1 cellular context compared by ENCODE assay signal in the genomic region with DNA sequence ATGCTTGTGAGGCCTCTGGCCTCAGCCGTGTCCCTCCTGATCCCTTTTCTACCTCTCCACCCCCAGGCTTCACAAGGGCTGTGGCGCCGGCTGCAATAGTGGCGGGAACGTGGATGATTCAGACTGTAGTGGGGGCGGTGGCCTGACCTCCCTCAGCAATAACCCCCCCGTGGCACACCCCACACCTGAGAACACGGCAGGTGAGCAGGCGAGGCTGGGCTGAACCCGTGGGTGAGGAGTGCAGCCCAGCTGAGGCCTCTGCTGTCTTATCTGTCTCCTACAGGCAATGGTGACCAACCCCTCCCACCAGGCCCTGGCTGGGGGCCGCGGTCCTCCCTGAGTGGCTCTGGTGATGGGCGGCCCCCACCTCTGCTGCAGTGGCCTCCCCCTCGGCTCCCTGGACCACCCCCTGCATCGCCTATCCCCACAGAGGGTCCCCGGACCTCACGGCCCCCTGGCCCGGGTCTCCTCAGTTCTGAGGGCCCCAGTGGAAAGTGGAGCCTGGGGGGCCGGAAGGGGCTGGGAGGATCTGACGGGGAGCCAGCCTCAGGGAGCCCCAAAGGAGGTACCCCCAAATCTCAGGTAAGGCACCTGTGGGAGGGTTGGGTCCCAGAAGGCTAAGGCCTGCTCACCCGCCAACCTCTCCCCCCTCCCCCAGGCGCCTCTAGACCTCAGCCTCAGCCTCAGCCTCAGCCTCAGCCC.
TF ChIP-seq lines count a peak whose summit lies in the region.

No MANE protein-coding gene starts in this region.

TF ChIP-seq in K562, 482 proteins besides CTCF, POLR2A, EP300 and RAD21 (continued from another document and continues in another):
- TF ChIP-seq SMARCA5 (IDR thresholded peaks at IDR 0.05) (no peak), ZNF76 (CRISPR knock-in tag; IDR thresholded peaks at IDR 0.05; ENCODE audit: borderline replicate concordance) (no peak), SP2 (IDR thresholded peaks at IDR 0.05; ENCODE audit: extremely low read depth, low read depth, low read length, poor library complexity, severe bottlenecking) (no peak), KLF13 (tag; IDR thresholded peaks at IDR 0.05; ENCODE audit: borderline replicate concordance, low read depth) (no peak), ZNF644 (tag; IDR thresholded peaks at IDR 0.05; ENCODE audit: low read depth) (no peak), TSHZ1 (CRISPR knock-in tag; IDR thresholded peaks at IDR 0.05) (no peak), CAMTA2 (CRISPR knock-in tag; conservative IDR thresholded peaks at IDR 0.05) (no peak), TCF7L2 (IDR thresholded peaks at IDR 0.05; ENCODE audit: low read depth, low read length) (no peak), LEF1 (IDR thresholded peaks at IDR 0.05) (peak; percentile 31; the same call in 1 of the 2 replicates), ZNF41 (CRISPR knock-in tag; conservative IDR thresholded peaks at IDR 0.05) (no peak), MECOM (CRISPR knock-in tag; IDR thresholded peaks at IDR 0.05) (no peak), ZNF77 (CRISPR knock-in tag; IDR thresholded peaks at IDR 0.05) (no peak), TCFL5 (CRISPR knock-in tag; conservative IDR thresholded peaks at IDR 0.05) (no peak), CC2D1A (IDR thresholded peaks at IDR 0.05) (no peak), RFX5 (IDR thresholded peaks at IDR 0.05; ENCODE audit: low read depth, low read length) (no peak), ZNF316 (IDR thresholded peaks at IDR 0.05) (no peak), ZC3H4 (CRISPR knock-in tag; IDR thresholded peaks at IDR 0.05; ENCODE audit: borderline replicate concordance) (no peak), NR2C1 (IDR thresholded peaks at IDR 0.05) (peak; percentile 23; the same call in 1 of the 2 replicates), NR2C1 (tag; IDR thresholded peaks at IDR 0.05) (no peak), SMAD4 (CRISPR knock-in tag; conservative IDR thresholded peaks at IDR 0.05) (peak; percentile 79), STAG1 (CRISPR knock-in tag; IDR thresholded peaks at IDR 0.05; ENCODE audit: borderline replicate concordance) (no peak), ZNF740 (CRISPR knock-in tag; IDR thresholded peaks at IDR 0.05) (no peak), ZNF740 (tag; IDR thresholded peaks at IDR 0.05) (no peak), POLR3G (IDR thresholded peaks at IDR 0.05; ENCODE audit: extremely low read depth, insufficient read length, insufficient replicate concordance) (no peak), DMBX1 (CRISPR knock-in tag; IDR thresholded peaks at IDR 0.05; ENCODE audit: borderline replicate concordance) (0 out of 2 replicates have a peak, but pooled peaks have one; percentile 19), ZNF707 (CRISPR knock-in tag; conservative IDR thresholded peaks at IDR 0.05) (no peak), ZNF253 (CRISPR knock-in tag; conservative IDR thresholded peaks at IDR 0.05) (no peak), PHB (CRISPR knock-in tag; IDR thresholded peaks at IDR 0.05) (no peak), ZBTB33 (CRISPR knock-in tag; IDR thresholded peaks at IDR 0.05) (peak; percentile 92), PCBP2 (IDR thresholded peaks at IDR 0.05; ENCODE audit: low read depth, low read length, poor library complexity, severe bottlenecking) (no peak), CXXC5 (CRISPR knock-in tag; IDR thresholded peaks at IDR 0.05) (peak; percentile 57), SIN3A (IDR thresholded peaks at IDR 0.05; ENCODE audit: borderline replicate concordance in 2 of 2, control insufficient read depth in 1 of 2, low read depth in 2 of 2, low read length in 2 of 2) (peak in 1 of 2 experiments; percentile 73; a peak in 1 of 4 replicates), SMARCC2 (IDR thresholded peaks at IDR 0.05; ENCODE audit: low read depth) (peak; percentile 49; the same call in 1 of the 2 replicates), SAP30 (IDR thresholded peaks at IDR 0.05; ENCODE audit: borderline replicate concordance, insufficient read depth, low read depth, low read length, poor library complexity, severe bottlenecking) (peak; percentile 20), ARNT (IDR thresholded peaks at IDR 0.05) (0 out of 4 replicates have a peak, but pooled peaks of 1 of the 2 experiments have one; percentile 24), ZNF408 (CRISPR knock-in tag; IDR thresholded peaks at IDR 0.05; ENCODE audit: low read depth) (no peak), ZNF232 (CRISPR knock-in tag; IDR thresholded peaks at IDR 0.05) (no peak), EZH2 (IDR thresholded peaks at IDR 0.05; ENCODE audit: borderline replicate concordance, low read depth, low read length) (no peak), NFIX (CRISPR knock-in tag; IDR thresholded peaks at IDR 0.05; ENCODE audit: low read depth) (no peak), PHTF2 (CRISPR knock-in tag; IDR thresholded peaks at IDR 0.05) (no peak)
- TF ChIP-seq, protein P1, sequence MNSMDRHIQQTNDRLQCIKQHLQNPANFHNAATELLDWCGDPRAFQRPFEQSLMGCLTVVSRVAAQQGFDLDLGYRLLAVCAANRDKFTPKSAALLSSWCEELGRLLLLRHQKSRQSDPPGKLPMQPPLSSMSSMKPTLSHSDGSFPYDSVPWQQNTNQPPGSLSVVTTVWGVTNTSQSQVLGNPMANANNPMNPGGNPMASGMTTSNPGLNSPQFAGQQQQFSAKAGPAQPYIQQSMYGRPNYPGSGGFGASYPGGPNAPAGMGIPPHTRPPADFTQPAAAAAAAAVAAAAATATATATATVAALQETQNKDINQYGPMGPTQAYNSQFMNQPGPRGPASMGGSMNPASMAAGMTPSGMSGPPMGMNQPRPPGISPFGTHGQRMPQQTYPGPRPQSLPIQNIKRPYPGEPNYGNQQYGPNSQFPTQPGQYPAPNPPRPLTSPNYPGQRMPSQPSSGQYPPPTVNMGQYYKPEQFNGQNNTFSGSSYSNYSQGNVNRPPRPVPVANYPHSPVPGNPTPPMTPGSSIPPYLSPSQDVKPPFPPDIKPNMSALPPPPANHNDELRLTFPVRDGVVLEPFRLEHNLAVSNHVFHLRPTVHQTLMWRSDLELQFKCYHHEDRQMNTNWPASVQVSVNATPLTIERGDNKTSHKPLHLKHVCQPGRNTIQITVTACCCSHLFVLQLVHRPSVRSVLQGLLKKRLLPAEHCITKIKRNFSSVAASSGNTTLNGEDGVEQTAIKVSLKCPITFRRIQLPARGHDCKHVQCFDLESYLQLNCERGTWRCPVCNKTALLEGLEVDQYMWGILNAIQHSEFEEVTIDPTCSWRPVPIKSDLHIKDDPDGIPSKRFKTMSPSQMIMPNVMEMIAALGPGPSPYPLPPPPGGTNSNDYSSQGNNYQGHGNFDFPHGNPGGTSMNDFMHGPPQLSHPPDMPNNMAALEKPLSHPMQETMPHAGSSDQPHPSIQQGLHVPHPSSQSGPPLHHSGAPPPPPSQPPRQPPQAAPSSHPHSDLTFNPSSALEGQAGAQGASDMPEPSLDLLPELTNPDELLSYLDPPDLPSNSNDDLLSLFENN (IDR thresholded peaks at IDR 0.05; ENCODE audit: low read depth in 2 of 2, low read length in 2 of 2), result peak in 1 of 2 experiments; percentile 60; a peak in 1 of 4 replicates
- TF ChIP-seq, protein P2, sequence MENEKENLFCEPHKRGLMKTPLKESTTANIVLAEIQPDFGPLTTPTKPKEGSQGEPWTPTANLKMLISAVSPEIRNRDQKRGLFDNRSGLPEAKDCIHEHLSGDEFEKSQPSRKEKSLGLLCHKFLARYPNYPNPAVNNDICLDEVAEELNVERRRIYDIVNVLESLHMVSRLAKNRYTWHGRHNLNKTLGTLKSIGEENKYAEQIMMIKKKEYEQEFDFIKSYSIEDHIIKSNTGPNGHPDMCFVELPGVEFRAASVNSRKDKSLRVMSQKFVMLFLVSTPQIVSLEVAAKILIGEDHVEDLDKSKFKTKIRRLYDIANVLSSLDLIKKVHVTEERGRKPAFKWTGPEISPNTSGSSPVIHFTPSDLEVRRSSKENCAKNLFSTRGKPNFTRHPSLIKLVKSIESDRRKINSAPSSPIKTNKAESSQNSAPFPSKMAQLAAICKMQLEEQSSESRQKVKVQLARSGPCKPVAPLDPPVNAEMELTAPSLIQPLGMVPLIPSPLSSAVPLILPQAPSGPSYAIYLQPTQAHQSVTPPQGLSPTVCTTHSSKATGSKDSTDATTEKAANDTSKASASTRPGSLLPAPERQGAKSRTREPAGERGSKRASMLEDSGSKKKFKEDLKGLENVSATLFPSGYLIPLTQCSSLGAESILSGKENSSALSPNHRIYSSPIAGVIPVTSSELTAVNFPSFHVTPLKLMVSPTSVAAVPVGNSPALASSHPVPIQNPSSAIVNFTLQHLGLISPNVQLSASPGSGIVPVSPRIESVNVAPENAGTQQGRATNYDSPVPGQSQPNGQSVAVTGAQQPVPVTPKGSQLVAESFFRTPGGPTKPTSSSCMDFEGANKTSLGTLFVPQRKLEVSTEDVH (IDR thresholded peaks at IDR 0.05; ENCODE audit: low read depth, partially characterized antibody), result no peak
- TF ChIP-seq, protein P3, sequence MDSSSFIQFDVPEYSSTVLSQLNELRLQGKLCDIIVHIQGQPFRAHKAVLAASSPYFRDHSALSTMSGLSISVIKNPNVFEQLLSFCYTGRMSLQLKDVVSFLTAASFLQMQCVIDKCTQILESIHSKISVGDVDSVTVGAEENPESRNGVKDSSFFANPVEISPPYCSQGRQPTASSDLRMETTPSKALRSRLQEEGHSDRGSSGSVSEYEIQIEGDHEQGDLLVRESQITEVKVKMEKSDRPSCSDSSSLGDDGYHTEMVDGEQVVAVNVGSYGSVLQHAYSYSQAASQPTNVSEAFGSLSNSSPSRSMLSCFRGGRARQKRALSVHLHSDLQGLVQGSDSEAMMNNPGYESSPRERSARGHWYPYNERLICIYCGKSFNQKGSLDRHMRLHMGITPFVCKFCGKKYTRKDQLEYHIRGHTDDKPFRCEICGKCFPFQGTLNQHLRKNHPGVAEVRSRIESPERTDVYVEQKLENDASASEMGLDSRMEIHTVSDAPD (CRISPR knock-in tag; IDR thresholded peaks at IDR 0.05), result no peak
- TF ChIP-seq, protein P4, sequence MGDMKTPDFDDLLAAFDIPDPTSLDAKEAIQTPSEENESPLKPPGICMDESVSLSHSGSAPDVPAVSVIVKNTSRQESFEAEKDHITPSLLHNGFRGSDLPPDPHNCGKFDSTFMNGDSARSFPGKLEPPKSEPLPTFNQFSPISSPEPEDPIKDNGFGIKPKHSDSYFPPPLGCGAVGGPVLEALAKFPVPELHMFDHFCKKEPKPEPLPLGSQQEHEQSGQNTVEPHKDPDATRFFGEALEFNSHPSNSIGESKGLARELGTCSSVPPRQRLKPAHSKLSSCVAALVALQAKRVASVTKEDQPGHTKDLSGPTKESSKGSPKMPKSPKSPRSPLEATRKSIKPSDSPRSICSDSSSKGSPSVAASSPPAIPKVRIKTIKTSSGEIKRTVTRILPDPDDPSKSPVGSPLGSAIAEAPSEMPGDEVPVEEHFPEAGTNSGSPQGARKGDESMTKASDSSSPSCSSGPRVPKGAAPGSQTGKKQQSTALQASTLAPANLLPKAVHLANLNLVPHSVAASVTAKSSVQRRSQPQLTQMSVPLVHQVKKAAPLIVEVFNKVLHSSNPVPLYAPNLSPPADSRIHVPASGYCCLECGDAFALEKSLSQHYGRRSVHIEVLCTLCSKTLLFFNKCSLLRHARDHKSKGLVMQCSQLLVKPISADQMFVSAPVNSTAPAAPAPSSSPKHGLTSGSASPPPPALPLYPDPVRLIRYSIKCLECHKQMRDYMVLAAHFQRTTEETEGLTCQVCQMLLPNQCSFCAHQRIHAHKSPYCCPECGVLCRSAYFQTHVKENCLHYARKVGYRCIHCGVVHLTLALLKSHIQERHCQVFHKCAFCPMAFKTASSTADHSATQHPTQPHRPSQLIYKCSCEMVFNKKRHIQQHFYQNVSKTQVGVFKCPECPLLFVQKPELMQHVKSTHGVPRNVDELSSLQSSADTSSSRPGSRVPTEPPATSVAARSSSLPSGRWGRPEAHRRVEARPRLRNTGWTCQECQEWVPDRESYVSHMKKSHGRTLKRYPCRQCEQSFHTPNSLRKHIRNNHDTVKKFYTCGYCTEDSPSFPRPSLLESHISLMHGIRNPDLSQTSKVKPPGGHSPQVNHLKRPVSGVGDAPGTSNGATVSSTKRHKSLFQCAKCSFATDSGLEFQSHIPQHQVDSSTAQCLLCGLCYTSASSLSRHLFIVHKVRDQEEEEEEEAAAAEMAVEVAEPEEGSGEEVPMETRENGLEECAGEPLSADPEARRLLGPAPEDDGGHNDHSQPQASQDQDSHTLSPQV (IDR thresholded peaks at IDR 0.05), result peak; percentile 74; the same call in 1 of the 2 replicates
